Comparison of ENCODE assay signal across 1 cellular context in genomic region chr3:58176827-58177489, GRCh38.
TF ChIP-seq lines count a peak whose summit lies in the region.

No MANE protein-coding gene starts in this region.

TF ChIP-seq in HepG2, 621 proteins besides CTCF, POLR2A, EP300 and RAD21 (continued from another document):
- TF ChIP-seq NFKB2 (CRISPR knock-in tag; IDR thresholded peaks at IDR 0.05; ENCODE audit: borderline replicate concordance) (no peak; the same call in 1 of the 2 replicates), SP5 (CRISPR knock-in tag; IDR thresholded peaks at IDR 0.05; ENCODE audit: borderline replicate concordance, low read depth) (peak; percentile 38; the same call in 1 of the 2 replicates), ZNF850 (CRISPR knock-in tag; conservative IDR thresholded peaks at IDR 0.05) (0 out of 2 replicates have a peak, but pooled peaks have one; percentile 53), RARA (CRISPR knock-in tag; IDR thresholded peaks at IDR 0.05) (no peak), MED1 (CRISPR knock-in tag; IDR thresholded peaks at IDR 0.05) (peak; percentile 29; the same call in 1 of the 2 replicates), NFATC3 (CRISPR knock-in tag; IDR thresholded peaks at IDR 0.05) (no peak), ZMYM4 (CRISPR knock-in tag; IDR thresholded peaks at IDR 0.05) (0 out of 2 replicates have a peak, but pooled peaks have one; percentile 29), SAFB2 (CRISPR knock-in tag; IDR thresholded peaks at IDR 0.05; ENCODE audit: borderline replicate concordance, low read depth) (0 out of 2 replicates have a peak, but pooled peaks have one; percentile 17), SP140L (CRISPR knock-in tag; IDR thresholded peaks at IDR 0.05; ENCODE audit: borderline replicate concordance) (no peak), ZBTB4 (CRISPR knock-in tag; IDR thresholded peaks at IDR 0.05; ENCODE audit: borderline replicate concordance) (no peak)
